9 cellular contexts compared by ENCODE assay signal in the genomic region with DNA sequence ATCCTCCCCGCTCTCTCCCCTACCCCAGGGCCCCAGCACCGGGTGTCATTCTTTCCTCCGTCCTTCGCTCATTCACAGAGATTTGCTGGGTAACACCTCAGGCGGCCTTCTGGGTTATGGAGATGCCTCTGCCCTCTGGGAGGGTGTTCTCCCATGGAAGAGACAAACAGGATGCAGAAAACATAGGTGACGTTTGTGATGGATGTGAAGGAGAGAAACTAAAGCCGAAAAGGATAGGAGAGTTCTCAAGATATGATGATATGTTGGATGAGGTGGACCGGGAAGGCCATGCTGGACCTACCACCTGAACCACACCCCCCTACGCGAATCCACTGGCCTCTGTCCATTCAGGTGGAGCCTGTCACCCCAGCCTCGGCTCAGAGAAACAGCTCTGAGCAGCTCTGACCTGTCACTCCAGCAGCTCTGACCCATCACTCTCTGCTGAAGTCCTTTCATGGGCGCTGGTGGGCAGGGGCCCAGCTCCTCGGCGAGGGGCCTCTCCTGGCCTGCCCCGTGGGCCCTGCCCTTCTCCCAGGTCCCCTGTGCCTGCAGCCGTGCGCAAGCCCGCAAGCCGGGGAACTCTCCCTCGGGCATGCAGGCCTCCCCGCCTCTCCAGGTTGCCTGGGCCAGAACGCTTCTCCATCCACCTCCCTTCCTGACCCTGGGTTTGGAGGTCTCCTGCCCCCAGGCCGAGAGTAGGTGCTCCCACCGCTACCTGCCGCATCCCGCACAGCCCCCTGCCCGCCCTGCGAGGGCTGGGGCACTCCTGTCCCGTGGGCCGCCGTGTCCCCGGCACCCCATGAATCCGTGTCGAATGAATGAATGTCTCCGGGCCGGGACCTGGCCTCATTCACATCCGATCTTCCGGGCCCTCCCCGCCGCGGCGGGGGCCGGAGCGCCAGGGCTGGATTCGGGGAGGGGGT. TPM values are rescaled to one million over a fixed set of nuclear protein-coding genes. Genes with fewer than 3 reads are reported as not detected.
A peak's percentile ranks its signal among the peaks of the same experiment; 100 is the strongest.
DNase-seq lines count a peak whose midpoint lies in the region; ATAC-seq and TF ChIP-seq lines count a peak whose summit lies in the region.
"Had no signal": no experiment of that assay in that cellular context is flagged by ENCODE, and none has a peak within 500 bp of the region (broad histone marks: within the 10 kb centered on the region; RNA-seq: fewer than 3 reads in every experiment).

No MANE protein-coding gene starts in this region.

- 30 to 37% (median 34%) methylated on average over 30 to 45 of the region's 45 CpGs for WGBS in heart left ventricle, 4 donors

- peak overlapping the region; percentile 62 for H3K4me3 Mint-ChIP-seq in mesothelial cell of epicardium

- no peaks in the 10 kb centered on the region for H3K36me3 ChIP-seq in heart left ventricle

- H3K27me3 ChIP-seq in heart left ventricle = peaks cover 0 to 19% (median 0%) of the 10 kb centered on the region in 9 donors

- DNase-seq in heart left ventricle (no peak), cardiac septum (ENCODE audit: low spot score) (no peak), choroid plexus epithelial cell (ENCODE audit: low read depth) (no peak), mesothelial cell of epicardium (ENCODE audit: low spot score in 2 of 2, unreplicated experiment in 2 of 2) (no peak), sciatic nerve (ENCODE audit: low spot score) (no peak), RPMI8226 (no peak)
- DNase-seq: NCI-H2029 treated with DMSO at 0.1 percent for 48 hours had no signal

- peak overlapping the region in 10 of 12 donors; percentile 34 to 71 (median 51) for H3K4me3 ChIP-seq in heart left ventricle
- peak overlapping the region; percentile 65 for H3K4me3 ChIP-seq in choroid plexus epithelial cell (ENCODE audit: low read depth, low read length)

- H3K27ac ChIP-seq in heart left ventricle = peak overlapping the region in 2 of 12 donors; percentile 19 to 57

- H3K27ac Mint-ChIP-seq in mesothelial cell of epicardium = peak overlapping the region; percentile 54

- no peak for TF ChIP-seq POLR2A in heart left ventricle (IDR thresholded peaks at IDR 0.05)

- ATAC-seq in heart left ventricle (peak in 1 of 4 donors; percentile 6), sciatic nerve (no peak), HG03354 (IDR thresholded peaks at IDR 0.05; ENCODE audit: poor library complexity, severe bottlenecking, unreplicated experiment) (no peak), HG02759 (IDR thresholded peaks at IDR 0.05; ENCODE audit: unreplicated experiment) (no peak)

- no peaks in the 10 kb centered on the region for H3K9me3 Mint-ChIP-seq in mesothelial cell of epicardium

- peaks cover 0 to 21% (median 2%) of the 10 kb centered on the region in 12 donors for H3K4me1 ChIP-seq in heart left ventricle

- no peaks in the 10 kb centered on the region for H3K27me3 Mint-ChIP-seq in mesothelial cell of epicardium (ENCODE audit: low read depth)

- H3K9me3 ChIP-seq in heart left ventricle = no peaks in the 10 kb centered on the region

- intact Hi-C loops in heart left ventricle (cut with DNase I) = no loop called here
- intact Hi-C loops in cardiac septum (cut with DNase I) = loop anchor here (5.0 kb wide), 1 partner anchor 34 kb away; no protein-coding TSS in a partner anchor
- intact Hi-C loops in sciatic nerve (cut with DNase I) = no loop called here

- TF ChIP-seq CTCF in heart left ventricle (IDR thresholded peaks at IDR 0.05) (no peak), choroid plexus epithelial cell (conservative IDR thresholded peaks at IDR 0.05; ENCODE audit: low read depth, low read length) (no peak), mesothelial cell of epicardium (IDR thresholded peaks at IDR 0.05; ENCODE audit: unreplicated experiment) (no peak)

- H3K4me1 Mint-ChIP-seq in mesothelial cell of epicardium = peaks cover 17% of the 10 kb centered on the region

- H3K36me3 Mint-ChIP-seq in mesothelial cell of epicardium = no peaks in the 10 kb centered on the region

RNA-seq across cellular contexts. Expression of gene NCS1, which starts 0.7 kb away (rescaled TPM):
- total RNA-seq in heart left ventricle = 10 to 100 TPM in 4 of 9 donors, 1 to 10 TPM in 5; 4.4 to 15.9 (median 9.4) TPM
- polyA plus RNA-seq in heart left ventricle = 1 to 10 TPM; 2.3 to 9.5 TPM
- 14.3 TPM for total RNA-seq in cardiac septum
- 44.7 to 47.1 TPM (median 44.8 TPM) in 3 replicates for total RNA-seq in mesothelial cell of epicardium
- 11.7 TPM for total RNA-seq in sciatic nerve
